In genomic region chr13:108272333-108272732, GRCh38 we compare ENCODE assay signal across 1 cellular context.
A peak's percentile ranks its signal among the peaks of the same experiment; 100 is the strongest.
TF ChIP-seq lines count a peak whose summit lies in the region.

No MANE protein-coding gene starts in this region.

TF ChIP-seq in K562, 482 proteins besides CTCF, POLR2A, EP300 and RAD21 (continued from another document):
- TF ChIP-seq JUND (IDR thresholded peaks at IDR 0.05; ENCODE audit: borderline replicate concordance, low read depth, low read length) (peak; percentile 19; the same call in 1 of the 2 replicates), JUND (tag; IDR thresholded peaks at IDR 0.05; ENCODE audit: borderline replicate concordance, low read depth, low read length) (peak; percentile 24; the same call in 1 of the 3 replicates), SAFB2 (IDR thresholded peaks at IDR 0.05; ENCODE audit: borderline replicate concordance, low read depth, low read length, severe bottlenecking) (no peak), ZNF77 (CRISPR knock-in tag; IDR thresholded peaks at IDR 0.05) (no peak), RB1 (IDR thresholded peaks at IDR 0.05; ENCODE audit: low read depth) (no peak), ZNF699 (CRISPR knock-in tag; IDR thresholded peaks at IDR 0.05; ENCODE audit: insufficient replicate concordance) (no peak), FOXA1 (IDR thresholded peaks at IDR 0.05; ENCODE audit: borderline replicate concordance) (no peak), FOSL1 (tag; conservative IDR thresholded peaks at IDR 0.05) (peak; percentile 44; the same call in 1 of the 2 replicates), MAFK (IDR thresholded peaks at IDR 0.05; ENCODE audit: low read length) (no peak), ZNF512 (tag; IDR thresholded peaks at IDR 0.05) (no peak), SMARCE1 (IDR thresholded peaks at IDR 0.05) (peak; percentile 51; the same call in 1 of the 2 replicates), FOXA3 (CRISPR knock-in tag; conservative IDR thresholded peaks at IDR 0.05 in 1 of 2, IDR thresholded peaks at IDR 0.05 in 1 of 2) (peak in 1 of 2 experiments; percentile 47; a peak in 1 of 4 replicates), ILF3 (IDR thresholded peaks at IDR 0.05; ENCODE audit: borderline replicate concordance) (no peak), ESRRA (IDR thresholded peaks at IDR 0.05; ENCODE audit: borderline replicate concordance, low read depth) (no peak), TCFL5 (CRISPR knock-in tag; conservative IDR thresholded peaks at IDR 0.05) (no peak), ATF7 (IDR thresholded peaks at IDR 0.05) (no peak), IRF2 (CRISPR knock-in tag; IDR thresholded peaks at IDR 0.05) (no peak), FUS (optimal IDR thresholded peaks at IDR 0.05; ENCODE audit: low read depth, low read length) (no peak), ZFX (CRISPR knock-in tag; IDR thresholded peaks at IDR 0.05) (no peak), NR2C1 (IDR thresholded peaks at IDR 0.05) (no peak), NR2C1 (tag; IDR thresholded peaks at IDR 0.05) (no peak), ZNF253 (CRISPR knock-in tag; conservative IDR thresholded peaks at IDR 0.05) (no peak), SMAD3 (CRISPR knock-in tag; conservative IDR thresholded peaks at IDR 0.05) (no peak), E4F1 (CRISPR knock-in tag; IDR thresholded peaks at IDR 0.05; ENCODE audit: borderline replicate concordance) (no peak), ZNF316 (IDR thresholded peaks at IDR 0.05) (peak; percentile 13; the same call in 1 of the 2 replicates), MECOM (CRISPR knock-in tag; IDR thresholded peaks at IDR 0.05) (no peak), MNT (conservative IDR thresholded peaks at IDR 0.05) (no peak), KLF16 (IDR thresholded peaks at IDR 0.05) (no peak), PURB (CRISPR knock-in tag; IDR thresholded peaks at IDR 0.05; ENCODE audit: low read depth) (no peak), ESRRB (CRISPR knock-in tag; IDR thresholded peaks at IDR 0.05; ENCODE audit: borderline replicate concordance) (no peak), ARID1B (IDR thresholded peaks at IDR 0.05) (peak; percentile 55), HDGF (IDR thresholded peaks at IDR 0.05) (no peak), CEBPB (tag; IDR thresholded peaks at IDR 0.05) (no peak), NFE2 (IDR thresholded peaks at IDR 0.05; ENCODE audit: low read depth) (peak; percentile 49), L3MBTL2 (IDR thresholded peaks at IDR 0.05) (no peak), RNF2 (IDR thresholded peaks at IDR 0.05) (no peak), HNRNPLL (IDR thresholded peaks at IDR 0.05; ENCODE audit: low read depth, low read length, poor library complexity, severe bottlenecking) (no peak), NKRF (IDR thresholded peaks at IDR 0.05; ENCODE audit: borderline replicate concordance) (no peak), ARID2 (IDR thresholded peaks at IDR 0.05) (no peak), C11orf30 (IDR thresholded peaks at IDR 0.05; ENCODE audit: low read depth) (peak; percentile 34), MBD2 (IDR thresholded peaks at IDR 0.05; ENCODE audit: borderline replicate concordance, low read depth) (no peak), PRMT5 (CRISPR knock-in tag; IDR thresholded peaks at IDR 0.05) (no peak)
